ENCODE assay signal across 9 cellular contexts in genomic region chr6:103273048-103273447, GRCh38.
DNase-seq lines count a peak whose midpoint lies in the region; ATAC-seq, FAIRE-seq and TF ChIP-seq lines count a peak whose summit lies in the region.
"Had no signal": no experiment of that assay in that cellular context is flagged by ENCODE, and none has a peak within 500 bp of the region (broad histone marks: within the 10 kb centered on the region; RNA-seq: fewer than 3 reads in every experiment).

No MANE protein-coding gene starts in this region.

- no peak overlapping the region for H3K27ac Mint-ChIP-seq in Caco-2 (ENCODE audit: unreplicated experiment)

- H3K9me3 ChIP-seq in Caco-2, result no peaks in the 10 kb centered on the region
- no peaks in the 10 kb centered on the region for H3K9me3 ChIP-seq in iPS DF 6.9 (ENCODE audit: control insufficient read depth, insufficient read depth, low read length)

- POLR2A ChIA-PET in Caco-2 (lab: Charles Lee), result no interaction called here

- H3K9me3 Mint-ChIP-seq in Caco-2 (ENCODE audit: unreplicated experiment), result no peaks in the 10 kb centered on the region

- no peaks in the 10 kb centered on the region for H3K4me1 ChIP-seq in Caco-2
- no peaks in the 10 kb centered on the region for H3K4me1 ChIP-seq in iPS DF 6.9 (ENCODE audit: control insufficient read depth, insufficient read depth, low read length)

- ATAC-seq in HG03442 (IDR thresholded peaks at IDR 0.05; ENCODE audit: unreplicated experiment), result no peak
- no peak for ATAC-seq in activated CD4-positive, CD25-positive, alpha-beta regulatory T cell treated with anti-CD3 and anti-CD28 coated beads, Interleukin-2, amount 50 U/mL, for 24 hours

- no CpG with 5 or more reads among the region's 1 CpG for WGBS in iPS DF 6.9 (ENCODE audit: insufficient coverage, insufficient read length)

- DNase-seq in Caco-2 (peak in 1 of 2 experiments; percentile 53), HTR-8/SVneo (ENCODE audit: insufficient read length, low spot score) (peak; percentile 7), RPMI8226 (peak; percentile 5), iPS DF 6.9 (ENCODE audit: low read depth, low spot score) (peak; percentile 2), NCI-H128 (lab: John Stamatoyannopoulos, UW; ENCODE audit: unreplicated experiment) (no peak), HK-2 (ENCODE audit: unreplicated experiment) (no peak)
- DNase-seq: kidney glomerular epithelial cell had no signal

- H3K4me1 Mint-ChIP-seq in Caco-2 (ENCODE audit: low read depth, unreplicated experiment), result no peaks in the 10 kb centered on the region

- no peak overlapping the region for H3K27ac ChIP-seq in iPS DF 6.9 (ENCODE audit: low read length)

- no peaks in the 10 kb centered on the region for H3K27me3 ChIP-seq in Caco-2 (replicated peaks; ENCODE audit: control insufficient read depth, insufficient read depth, low read length)
- no peaks in the 10 kb centered on the region for H3K27me3 ChIP-seq in iPS DF 6.9 (ENCODE audit: control insufficient read depth, insufficient read depth, low read length)

- TF ChIP-seq CTCF in Caco-2 (IDR thresholded peaks at IDR 0.05; ENCODE audit: insufficient read depth in 1 of 2, low read depth in 1 of 2, low read length in 1 of 2, severe bottlenecking in 1 of 2, unreplicated experiment in 1 of 2), result peak; percentile 27 to 62

- no peaks in the 10 kb centered on the region for H3K36me3 Mint-ChIP-seq in Caco-2 (ENCODE audit: insufficient read depth, unreplicated experiment)

- CTCF ChIA-PET in Caco-2 (lab: Charles Lee), result no interaction called here

- H3K4me3 ChIP-seq in Caco-2 (ENCODE audit: low read depth, low read length) (no peak overlapping the region), iPS DF 6.9 (ENCODE audit: low read length) (no peak overlapping the region)

- FAIRE-seq in HTR-8/SVneo (lab: Jason Lieb, UNC), result no peak

- H3K4me3 Mint-ChIP-seq in Caco-2 (ENCODE audit: unreplicated experiment), result no peak overlapping the region

- intact Hi-C loops in Caco-2 (cut with micrococcal nuclease; ENCODE audit: unreplicated experiment), result loop anchor here (1.0 to 2.0 kb wide), 3 partner anchors 150 to 1158 kb away; no protein-coding TSS in a partner anchor

- no peaks in the 10 kb centered on the region for H3K27me3 Mint-ChIP-seq in Caco-2 (ENCODE audit: insufficient read depth, unreplicated experiment)

- H3K36me3 ChIP-seq in Caco-2 (ENCODE audit: control insufficient read depth, insufficient read depth, low read length), result no peaks in the 10 kb centered on the region
- no peaks in the 10 kb centered on the region for H3K36me3 ChIP-seq in iPS DF 6.9 (ENCODE audit: control insufficient read depth, insufficient read depth, low read length)

- BruUV-seq in Caco-2 (replicated peaks; lab: Mats Ljungman, UMichigan), result no TSS peak

Comparison
In these comparisons a context has a peak if more than half of its experiments do, and no peak if none do; other contexts are left out.
1. DNase-seq: peak in HTR-8/SVneo (single experiment), RPMI8226 (single experiment) and iPS DF 6.9 (single experiment); none in NCI-H128 (single experiment) and HK-2 (single experiment).